Comparison of ENCODE assay signal across 30 cellular contexts in the genomic region with DNA sequence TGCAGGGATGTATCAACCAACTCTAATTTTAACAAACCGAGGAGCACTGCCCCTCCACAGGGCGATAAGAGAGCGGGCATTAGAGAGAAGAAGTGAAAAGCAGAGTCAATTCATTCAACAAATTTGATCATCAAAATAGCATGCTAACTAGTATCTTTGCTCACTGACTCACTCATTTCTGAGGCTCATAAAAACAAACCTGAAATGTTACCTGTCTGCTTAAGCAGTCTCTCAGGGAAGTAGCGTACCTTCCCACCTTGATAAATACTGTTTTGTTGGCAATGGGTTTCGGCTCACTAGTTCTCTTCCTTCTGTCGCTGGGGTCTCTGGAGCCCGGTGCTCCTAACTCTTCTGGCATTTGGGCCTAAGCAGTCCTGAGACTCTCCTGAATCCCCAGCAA.
"Had no signal": no experiment of that assay in that cellular context is flagged by ENCODE, and none has a peak within 500 bp of the region (broad histone marks: within the 10 kb centered on the region; RNA-seq: fewer than 3 reads in every experiment).

No MANE protein-coding gene starts in this region.

- FAIRE-seq: colon had no signal

- H3K4me1 Mint-ChIP-seq: activated CD4-positive, alpha-beta T cell treated with anti-CD3 and anti-CD28 coated beads for 36 hours; activated CD4-positive, alpha-beta T cell treated with anti-CD3 and anti-CD28 coated beads, Interleukin-2, amount 10 ng/mL, durations not matched to agents 24 days and 14 days; activated CD8-positive, alpha-beta memory T cell treated with anti-CD3 and anti-CD28 coated beads, Interleukin-2, amount 10 ng/mL, durations not matched to agents 7 days and 5 days; activated naive CD4-positive, alpha-beta T cell treated with anti-CD3 and anti-CD28 coated beads, Interleukin-2, amount 50 U/mL, for 24 hours; activated naive CD8-positive, alpha-beta T cell treated with anti-CD3 and anti-CD28 coated beads for 36 hours; activated naive CD8-positive, alpha-beta T cell treated with anti-CD3 and anti-CD28 coated beads, Interleukin-2, amount 50 U/mL, for 24 hours had no signal

- H3K27me3 ChIP-seq: brain microvascular endothelial cell, esophagus squamous epithelium, gastroesophageal sphincter, heart right ventricle had no signal

- H3K27me3 Mint-ChIP-seq: activated naive CD4-positive, alpha-beta T cell treated with anti-CD3 and anti-CD28 coated beads, Interleukin-2, amount 50 U/mL, for 24 hours; effector memory CD8-positive, alpha-beta T cell had no signal

- ATAC-seq: activated CD4-positive, alpha-beta T cell treated with anti-CD3 and anti-CD28 coated beads for 36 hours; activated CD8-positive, alpha-beta memory T cell treated with anti-CD3 and anti-CD28 coated beads, Interleukin-2, amount 10 ng/mL, durations not matched to agents 7 days and 5 days; activated CD8-positive, alpha-beta T cell treated with anti-CD3 and anti-CD28 coated beads, Interleukin-2, amount 10 ng/mL, durations not matched to agents 7 days and 5 days; activated naive CD8-positive, alpha-beta T cell treated with anti-CD3 and anti-CD28 coated beads, Interleukin-2, amount 50 U/mL, for 24 hours; effector memory CD8-positive, alpha-beta T cell; gastroesophageal sphincter; heart right ventricle had no signal

- H3K27ac Mint-ChIP-seq: activated CD4-positive, alpha-beta memory T cell treated with anti-CD3 and anti-CD28 coated beads for 36 hours; activated CD4-positive, alpha-beta T cell treated with anti-CD3 and anti-CD28 coated beads for 36 hours; activated CD4-positive, alpha-beta T cell treated with anti-CD3 and anti-CD28 coated beads, Interleukin-2, amount 10 ng/mL, durations not matched to agents 24 days and 14 days; activated CD8-positive, alpha-beta memory T cell treated with anti-CD3 and anti-CD28 coated beads, Interleukin-2, amount 10 ng/mL, durations not matched to agents 7 days and 5 days; activated CD8-positive, alpha-beta T cell treated with anti-CD3 and anti-CD28 coated beads, Interleukin-2, amount 10 ng/mL, durations not matched to agents 7 days and 5 days; activated naive CD4-positive, alpha-beta T cell treated with anti-CD3 and anti-CD28 coated beads for 36 hours; activated naive CD4-positive, alpha-beta T cell treated with anti-CD3 and anti-CD28 coated beads, Interleukin-2, amount 50 U/mL, for 24 hours; activated naive CD8-positive, alpha-beta T cell treated with anti-CD3 and anti-CD28 coated beads for 36 hours; activated naive CD8-positive, alpha-beta T cell treated with anti-CD3 and anti-CD28 coated beads, Interleukin-2, amount 50 U/mL, for 24 hours; activated T-helper 1 cell treated with anti-CD3 and anti-CD28 coated beads, Interleukin-12 subunit alpha, Interleukin-12 subunit beta, Interleukin-2, Interleukin-4 antibody, amounts not matched to agents 30 ng/mL and 10 ng/mL and 1 ng/mL, durations not matched to agents 14 hours and 24 hours and 36 hours; activated T-helper 2 cell treated with anti-CD3 and anti-CD28 coated beads, Interferon-gamma antibody, Interleukin-2, Interleukin-4, amounts not matched to agents 10 μg/mL and 5 μg/mL and 100 μg/mL, durations not matched to agents 14 hours and 24 hours and 36 hours; effector memory CD8-positive, alpha-beta T cell had no signal

- H3K27ac ChIP-seq: brain microvascular endothelial cell, esophagus squamous epithelium, gastroesophageal sphincter, heart right ventricle had no signal

- H3K4me1 ChIP-seq: esophagus squamous epithelium, gastroesophageal sphincter had no signal

- H3K36me3 Mint-ChIP-seq: activated CD4-positive, alpha-beta memory T cell treated with anti-CD3 and anti-CD28 coated beads for 36 hours; activated CD8-positive, alpha-beta memory T cell treated with anti-CD3 and anti-CD28 coated beads, Interleukin-2, amount 10 ng/mL, durations not matched to agents 7 days and 5 days; activated naive CD4-positive, alpha-beta T cell treated with anti-CD3 and anti-CD28 coated beads, Interleukin-2, amount 50 U/mL, for 24 hours; activated naive CD8-positive, alpha-beta T cell treated with anti-CD3 and anti-CD28 coated beads for 36 hours had no signal

- DNase-seq: activated CD4-positive, alpha-beta memory T cell treated with anti-CD3 and anti-CD28 coated beads for 36 hours; activated CD4-positive, alpha-beta T cell treated with anti-CD3 and anti-CD28 coated beads for 36 hours; activated CD4-positive, alpha-beta T cell treated with anti-CD3 and anti-CD28 coated beads, Interleukin-2, amount 10 ng/mL, durations not matched to agents 24 days and 14 days; activated CD4-positive, CD25-positive, alpha-beta regulatory T cell; activated CD4-positive, CD25-positive, alpha-beta regulatory T cell treated with anti-CD3 and anti-CD28 coated beads, Interleukin-2, amount 50 U/mL, for 72 hours; activated CD8-positive, alpha-beta memory T cell treated with anti-CD3 and anti-CD28 coated beads, Interleukin-2, amount 10 ng/mL, durations not matched to agents 7 days and 5 days; activated CD8-positive, alpha-beta memory T cell treated with anti-CD3 and anti-CD28 coated beads, Interleukin-2, amount 50 U/mL, for 4 hours; activated CD8-positive, alpha-beta T cell treated with anti-CD3 and anti-CD28 coated beads, Interleukin-2, amount 10 ng/mL, durations not matched to agents 7 days and 5 days; activated effector memory CD4-positive, alpha-beta T cell treated with anti-CD3 and anti-CD28 coated beads, Interleukin-2, amount 50 U/mL, for 16 hours; activated naive CD4-positive, alpha-beta T cell treated with anti-CD3 and anti-CD28 coated beads for 36 hours; activated naive CD8-positive, alpha-beta T cell treated with anti-CD3 and anti-CD28 coated beads for 36 hours; activated naive CD8-positive, alpha-beta T cell treated with anti-CD3 and anti-CD28 coated beads, Interleukin-2, amount 50 U/mL, for 24 hours; activated T-cell treated with anti-CD3 and anti-CD28 coated beads, Interleukin-2, amount 50 U/mL, for 1 hour; activated T-cell treated with anti-CD3 and anti-CD28 coated beads, Interleukin-2, amount 50 U/mL, for 48 hours; brain microvascular endothelial cell; caudate nucleus; cortex of kidney; dermis blood vessel endothelial cell; effector CD4-positive, alpha-beta T cell; effector memory CD8-positive, alpha-beta T cell; esophagus squamous epithelium; foreskin melanocyte; heart right ventricle; T-helper 2 cell; T-helper 9 cell had no signal

- H3K4me3 ChIP-seq: esophagus squamous epithelium, gastroesophageal sphincter, heart right ventricle had no signal

- H3K36me3 ChIP-seq: brain microvascular endothelial cell, esophagus squamous epithelium, gastroesophageal sphincter, heart right ventricle had no signal

- H3K9me3 ChIP-seq: esophagus squamous epithelium, gastroesophageal sphincter, heart right ventricle had no signal

- H3K9me3 Mint-ChIP-seq: activated CD4-positive, alpha-beta memory T cell treated with anti-CD3 and anti-CD28 coated beads for 36 hours; activated naive CD4-positive, alpha-beta T cell treated with anti-CD3 and anti-CD28 coated beads for 36 hours; activated naive CD4-positive, alpha-beta T cell treated with anti-CD3 and anti-CD28 coated beads, Interleukin-2, amount 50 U/mL, for 24 hours; activated naive CD8-positive, alpha-beta T cell treated with anti-CD3 and anti-CD28 coated beads for 36 hours; activated naive CD8-positive, alpha-beta T cell treated with anti-CD3 and anti-CD28 coated beads, Interleukin-2, amount 50 U/mL, for 24 hours; activated T-helper 1 cell treated with anti-CD3 and anti-CD28 coated beads, Interleukin-12 subunit alpha, Interleukin-12 subunit beta, Interleukin-2, Interleukin-4 antibody, amounts not matched to agents 30 ng/mL and 10 ng/mL and 1 ng/mL, durations not matched to agents 14 hours and 24 hours and 36 hours; activated T-helper 2 cell treated with anti-CD3 and anti-CD28 coated beads, Interferon-gamma antibody, Interleukin-2, Interleukin-4, amounts not matched to agents 10 μg/mL and 5 μg/mL and 100 μg/mL, durations not matched to agents 14 hours and 24 hours and 36 hours; effector memory CD8-positive, alpha-beta T cell had no signal

- H3K4me3 Mint-ChIP-seq: activated CD4-positive, alpha-beta memory T cell treated with anti-CD3 and anti-CD28 coated beads for 36 hours; activated CD4-positive, alpha-beta T cell treated with anti-CD3 and anti-CD28 coated beads for 36 hours; activated CD4-positive, alpha-beta T cell treated with anti-CD3 and anti-CD28 coated beads, Interleukin-2, amount 10 ng/mL, durations not matched to agents 24 days and 14 days; activated CD8-positive, alpha-beta memory T cell treated with anti-CD3 and anti-CD28 coated beads, Interleukin-2, amount 10 ng/mL, durations not matched to agents 7 days and 5 days; activated CD8-positive, alpha-beta T cell treated with anti-CD3 and anti-CD28 coated beads, Interleukin-2, amount 10 ng/mL, durations not matched to agents 7 days and 5 days; activated naive CD4-positive, alpha-beta T cell treated with anti-CD3 and anti-CD28 coated beads for 36 hours; activated naive CD4-positive, alpha-beta T cell treated with anti-CD3 and anti-CD28 coated beads, Interleukin-2, amount 50 U/mL, for 24 hours; activated naive CD8-positive, alpha-beta T cell treated with anti-CD3 and anti-CD28 coated beads for 36 hours; activated naive CD8-positive, alpha-beta T cell treated with anti-CD3 and anti-CD28 coated beads, Interleukin-2, amount 50 U/mL, for 24 hours; activated T-helper 1 cell treated with anti-CD3 and anti-CD28 coated beads, Interleukin-12 subunit alpha, Interleukin-12 subunit beta, Interleukin-2, Interleukin-4 antibody, amounts not matched to agents 30 ng/mL and 10 ng/mL and 1 ng/mL, durations not matched to agents 14 hours and 24 hours and 36 hours; effector memory CD8-positive, alpha-beta T cell had no signal
